11 cellular contexts compared by ENCODE assay signal in the genomic region with DNA sequence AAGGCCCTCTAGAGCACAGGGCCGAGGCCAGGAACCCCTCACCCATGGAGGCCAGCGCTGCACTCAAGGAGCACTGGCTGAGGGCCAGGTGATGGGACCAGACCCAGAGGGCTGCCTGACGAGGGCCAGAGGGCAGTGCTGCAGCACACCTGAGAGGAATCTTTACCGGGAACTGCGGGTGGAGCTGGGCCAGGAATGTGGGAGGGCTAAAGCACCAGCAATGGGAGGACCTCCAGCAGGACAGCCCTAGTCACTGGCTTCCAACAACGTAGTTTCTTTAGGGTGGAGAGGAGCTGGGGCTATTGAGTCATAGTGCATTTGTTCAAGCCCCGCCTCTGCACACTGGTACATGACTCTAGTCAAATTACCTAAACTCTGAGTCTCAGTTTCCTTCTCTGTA.
DNase-seq lines count a peak whose midpoint lies in the region; ATAC-seq and TF ChIP-seq lines count a peak whose summit lies in the region.
"Had no signal": no experiment of that assay in that cellular context is flagged by ENCODE, and none has a peak within 500 bp of the region (broad histone marks: within the 10 kb centered on the region; RNA-seq: fewer than 3 reads in every experiment).

No MANE protein-coding gene starts in this region.

- no peaks in the 10 kb centered on the region for H3K79me2 ChIP-seq in OCI-LY1 (ENCODE audit: insufficient read depth, low read length)

- H3K27ac ChIP-seq in OCI-LY1 (ENCODE audit: low read depth, low read length, poor library complexity, severe bottlenecking) (peak overlapping the region; percentile 66), lung (ENCODE audit: low read depth in 1 of 2, low read length in 1 of 2) (no peak overlapping the region)
- H3K27ac ChIP-seq: BLaER1, neutrophil had no signal

- ATAC-seq in GM18511 (IDR thresholded peaks at IDR 0.05; ENCODE audit: unreplicated experiment) = peak; percentile 36
- peak; percentile 11 for ATAC-seq in lung (ENCODE audit: insufficient read depth, low FRiP score)

- H3K27me3 ChIP-seq in H7 (ENCODE audit: control insufficient read depth, insufficient read depth, low read length) (no peaks in the 10 kb centered on the region), OCI-LY1 (ENCODE audit: insufficient read depth, low read length) (no peaks in the 10 kb centered on the region), lung (ENCODE audit: control insufficient read depth, insufficient read depth) (no peaks in the 10 kb centered on the region)
- H3K27me3 ChIP-seq: BLaER1 had no signal

- H3K4me3 ChIP-seq in H7 (ENCODE audit: insufficient read depth, low read depth, low read length) (no peak overlapping the region), OCI-LY1 (ENCODE audit: low read depth, low read length, poor library complexity, severe bottlenecking) (peak overlapping the region; percentile 10), lung (no peak overlapping the region)
- H3K4me3 ChIP-seq: BLaER1 had no signal

- TF ChIP-seq CTCF in OCI-LY1 (IDR thresholded peaks at IDR 0.05; ENCODE audit: low read length) (no peak), lung (IDR thresholded peaks at IDR 0.05; ENCODE audit: control extremely low read depth, extremely low read depth) (no peak)

- peak overlapping the region; percentile 48; the same call in 1 of the 2 replicates for H3K4me2 ChIP-seq in OCI-LY1 (ENCODE audit: low read length)
- H3K4me2 ChIP-seq: BLaER1 had no signal

- H4K20me1 ChIP-seq in OCI-LY1 (ENCODE audit: insufficient read depth, low read length) = no peaks in the 10 kb centered on the region
- H4K20me1 ChIP-seq: BLaER1 had no signal

- no peaks in the 10 kb centered on the region for H3K9me3 ChIP-seq in OCI-LY1 (ENCODE audit: low read length)
- H3K9me3 ChIP-seq in lung (ENCODE audit: control insufficient read depth in 2 of 2, insufficient read depth in 1 of 2, low read length in 1 of 2) = peaks cover 0 to 3% of the 10 kb centered on the region in 2 donors
- H3K9me3 ChIP-seq: neutrophil had no signal

- no peak overlapping the region for H2AFZ ChIP-seq in OCI-LY1 (ENCODE audit: low read length)

- H3F3A ChIP-seq in OCI-LY1 (ENCODE audit: insufficient read depth, low read length) = no peaks in the 10 kb centered on the region

- H3K9me2 ChIP-seq in OCI-LY1 (ENCODE audit: low read depth, low read length) = no peaks in the 10 kb centered on the region

- H3K4me1 ChIP-seq in OCI-LY1 (ENCODE audit: insufficient read depth, low read length, severe bottlenecking) = peaks cover 29% of the 10 kb centered on the region
- no peaks in the 10 kb centered on the region for H3K4me1 ChIP-seq in lung (ENCODE audit: control insufficient read depth in 2 of 2, insufficient read depth in 2 of 2, low read length in 2 of 2)

- DNase-seq in H7 = peak; percentile 66
- DNase-seq in lung (ENCODE audit: low spot score) = no peak
- DNase-seq in erythroblast (lab: John Stamatoyannopoulos, UW) = no peak
- no peak for DNase-seq in central memory CD4-positive, alpha-beta T cell
- DNase-seq in NCI-H82 (lab: John Stamatoyannopoulos, UW) = no peak
- DNase-seq in activated CD4-positive, alpha-beta T cell treated with anti-CD3 and anti-CD28 coated beads for 48 hours = no peak
- DNase-seq: NCI-H345 had no signal

- WGBS in lung, 2 donors = 74 to 86% methylated on average over 7 of the region's 7 CpGs

- no peaks in the 10 kb centered on the region for H3K36me3 ChIP-seq in H7 (replicated peaks; ENCODE audit: control insufficient read depth, insufficient read depth, low read length)
- no peaks in the 10 kb centered on the region for H3K36me3 ChIP-seq in OCI-LY1 (ENCODE audit: insufficient read depth, low read length)
- peaks cover 0 to 2% of the 10 kb centered on the region in 2 donors for H3K36me3 ChIP-seq in lung (ENCODE audit: control insufficient read depth in 2 of 2, insufficient read depth in 2 of 2, low read length in 2 of 2)
- H3K36me3 ChIP-seq: BLaER1, neutrophil had no signal

- TF ChIP-seq POLR2A in erythroblast (IDR thresholded peaks at IDR 0.05; ENCODE audit: low read length) = no peak

- no peak overlapping the region; the same call in 1 of the 2 replicates for H3K9ac ChIP-seq in OCI-LY1 (ENCODE audit: low read length)
- H3K9ac ChIP-seq: BLaER1 had no signal
